ENCODE assay signal across 19 cellular contexts in the genomic region with DNA sequence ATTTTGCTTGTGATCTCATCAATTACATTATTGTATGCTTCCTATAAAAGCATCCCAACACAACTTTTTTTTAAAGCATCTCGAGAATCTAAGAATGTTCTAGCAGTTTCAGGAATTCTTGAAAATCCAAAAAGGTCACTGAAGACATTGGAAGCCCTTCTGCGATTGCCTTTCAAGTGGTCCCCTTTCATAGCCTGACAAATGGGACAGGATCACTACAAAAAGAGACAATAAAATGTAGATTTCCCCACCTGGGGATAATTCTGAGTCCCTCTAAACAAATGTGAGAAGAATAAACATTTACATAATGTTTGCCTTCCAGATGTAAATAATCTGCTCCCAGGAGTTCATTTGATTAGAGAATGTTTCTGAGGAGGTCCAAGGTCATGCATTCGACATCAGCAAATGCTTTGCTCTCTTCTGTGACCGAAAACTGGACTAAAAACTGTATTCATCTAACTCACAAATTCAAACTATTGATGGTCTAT.
DNase-seq lines count a peak whose midpoint lies in the region; ATAC-seq and TF ChIP-seq lines count a peak whose summit lies in the region.
"Had no signal": no experiment of that assay in that cellular context is flagged by ENCODE, and none has a peak within 500 bp of the region (broad histone marks: within the 10 kb centered on the region; RNA-seq: fewer than 3 reads in every experiment).

No MANE protein-coding gene starts in this region.

- ATAC-seq in GM23338 (peak; percentile 56; the same call in 2 of the 3 replicates), WTC11 (peak; percentile 50), GM21717 (IDR thresholded peaks at IDR 0.05; ENCODE audit: unreplicated experiment) (no peak)
- ATAC-seq: CD8-positive, alpha-beta T cell; HCT116 had no signal

- TF ChIP-seq CTCF in GM23338 (conservative IDR thresholded peaks at IDR 0.05; ENCODE audit: low read depth in 2 of 2) (no peak), WTC11 (IDR thresholded peaks at IDR 0.05) (no peak)

- POLR2A ChIA-PET in WTC11 (lab: Charles Lee), result no interaction called here

- H3K4me1 ChIP-seq in GM23338 (ENCODE audit: insufficient read depth) (peaks cover 32% of the 10 kb centered on the region), iPS-20b (ENCODE audit: insufficient read depth, low read length) (peaks cover 13% of the 10 kb centered on the region; the same call in 1 of the 2 replicates)
- H3K4me1 ChIP-seq: BLaER1, Caco-2 had no signal

- no peak overlapping the region for H3K27ac Mint-ChIP-seq in GM23338
- 0 out of 2 replicates have a peak overlapping the region, but pooled peaks have one; percentile 7 for H3K27ac Mint-ChIP-seq in WTC11
- H3K27ac Mint-ChIP-seq: B cell; CD4-positive, CD25-positive, alpha-beta regulatory T cell; CD8-positive, alpha-beta T cell had no signal

- no peak overlapping the region for H3K9ac ChIP-seq in iPS-20b (ENCODE audit: low read depth, low read length)
- H3K9ac ChIP-seq: BLaER1, GM23248 had no signal

- H3K27me3 ChIP-seq in GM23338 (ENCODE audit: insufficient read depth) (no peaks in the 10 kb centered on the region), iPS-20b (ENCODE audit: insufficient read depth, low read length) (no peaks in the 10 kb centered on the region)
- H3K27me3 ChIP-seq: BLaER1 had no signal

- H3K9me3 Mint-ChIP-seq in GM23338, result peaks cover 11% of the 10 kb centered on the region
- H3K9me3 Mint-ChIP-seq in WTC11, result peaks cover 8% of the 10 kb centered on the region

- H3K36me3 ChIP-seq in GM23338 (ENCODE audit: insufficient read depth) (no peaks in the 10 kb centered on the region), iPS-20b (ENCODE audit: insufficient read depth, low read depth, low read length) (no peaks in the 10 kb centered on the region)
- H3K36me3 ChIP-seq: BLaER1 had no signal

- no peaks in the 10 kb centered on the region for H3F3A ChIP-seq in GM23338 (replicated peaks; ENCODE audit: low read depth)

- no peaks in the 10 kb centered on the region for H4K20me1 ChIP-seq in GM23338 (replicated peaks; ENCODE audit: insufficient read depth)
- H4K20me1 ChIP-seq: BLaER1 had no signal

- no peak overlapping the region for H3K27ac ChIP-seq in GM23338 (ENCODE audit: low read depth)
- H3K27ac ChIP-seq in iPS-20b (ENCODE audit: low read length), result no peak overlapping the region
- H3K27ac ChIP-seq: 22Rv1, BLaER1, C4-2B, GM23248 had no signal

- CTCF ChIA-PET in WTC11 (lab: Charles Lee), result interaction anchor here (1.8 kb wide), 1 partner anchor 107 kb away, joined by 5 read pairs; no protein-coding TSS in a partner anchor

- no peaks in the 10 kb centered on the region for H3K9me3 ChIP-seq in iPS-20b (ENCODE audit: insufficient read depth, low read depth, low read length)
- H3K9me3 ChIP-seq: BLaER1, Caco-2 had no signal

- 0 out of 2 replicates have a peak overlapping the region, but pooled peaks have one; percentile 15 for H3K4me2 ChIP-seq in GM23338
- H3K4me2 ChIP-seq: BLaER1 had no signal

- no peak overlapping the region for H3K4me3 ChIP-seq in GM23338
- H3K4me3 ChIP-seq in iPS-20b (ENCODE audit: low read length), result peak overlapping the region; percentile 35; the same call in 1 of the 2 replicates
- H3K4me3 ChIP-seq: BLaER1, GM23248 had no signal

- H2AFZ ChIP-seq in GM23338, result no peak overlapping the region
- H2AFZ ChIP-seq: GM23248 had no signal

- H3K9me2 ChIP-seq in GM23338 (ENCODE audit: insufficient read depth), result no peaks in the 10 kb centered on the region

- no peak for DNase-seq in GM23338 (ENCODE audit: low spot score)
- peak; percentile 79 to 82 for DNase-seq in NCI-H526 (lab: John Stamatoyannopoulos, UW)
- DNase-seq in WTC11 (ENCODE audit: low spot score), result no peak
- no peak for DNase-seq in activated CD4-positive, alpha-beta T cell treated with anti-CD3 and anti-CD28 coated beads, Interleukin-2, amount 50 U/mL, for 1 hour
- DNase-seq in NCI-H2196 treated with DMSO at 0.1 percent for 48 hours (lab: John Stamatoyannopoulos, UW; ENCODE audit: unreplicated experiment), result no peak
- DNase-seq: Caco-2; CD4-positive, CD25-positive, alpha-beta regulatory T cell; CD8-positive, alpha-beta T cell; DMS153; DND-41; GM23248; H9 had no signal

- H3K4me3 Mint-ChIP-seq in GM23338 (no peak overlapping the region), WTC11 (peak overlapping the region; percentile 9; the same call in 1 of the 2 replicates)
- H3K4me3 Mint-ChIP-seq: B cell; CD4-positive, CD25-positive, alpha-beta regulatory T cell; CD8-positive, alpha-beta T cell; H9 had no signal

- H3K4me1 Mint-ChIP-seq in GM23338, result peaks cover 44% of the 10 kb centered on the region
- peaks cover 57% of the 10 kb centered on the region for H3K4me1 Mint-ChIP-seq in WTC11
- H3K4me1 Mint-ChIP-seq: B cell; CD4-positive, CD25-positive, alpha-beta regulatory T cell had no signal

- H3K27me3 Mint-ChIP-seq in GM23338 (ENCODE audit: insufficient read depth, low read depth, poor library complexity), result no peaks in the 10 kb centered on the region
- peaks cover 10% of the 10 kb centered on the region for H3K27me3 Mint-ChIP-seq in WTC11 (ENCODE audit: low read depth)

- H3K79me2 ChIP-seq in GM23338 (replicated peaks; ENCODE audit: insufficient read depth), result no peaks in the 10 kb centered on the region

- H3K36me3 Mint-ChIP-seq in GM23338 (ENCODE audit: low read depth) (peaks cover 14% of the 10 kb centered on the region; the same call in 2 of the 3 replicates), WTC11 (peaks cover 10% of the 10 kb centered on the region)
- H3K36me3 Mint-ChIP-seq: CD4-positive, CD25-positive, alpha-beta regulatory T cell; CD8-positive, alpha-beta T cell had no signal

TF ChIP-seq in GM23338, 12 proteins besides CTCF, POLR2A, EP300 and RAD21 (continues in another document):
- peak; percentile 64; the same call in 1 of the 2 replicates for TF ChIP-seq NANOG (IDR thresholded peaks at IDR 0.05; ENCODE audit: borderline replicate concordance)

TF ChIP-seq in WTC11, 78 proteins besides CTCF, POLR2A, EP300 and RAD21 (continues in another document):
- TF ChIP-seq NFATC4 (CRISPR knock-in tag; IDR thresholded peaks at IDR 0.05) (no peak), PRRX2 (CRISPR knock-in tag; IDR thresholded peaks at IDR 0.05) (no peak), ZNF138 (CRISPR knock-in tag; conservative IDR thresholded peaks at IDR 0.05) (no peak), ZNF232 (CRISPR knock-in tag; IDR thresholded peaks at IDR 0.05) (no peak), ZBTB43 (CRISPR knock-in tag; IDR thresholded peaks at IDR 0.05) (no peak), GABPB1 (CRISPR knock-in tag; IDR thresholded peaks at IDR 0.05) (no peak), SP1 (CRISPR knock-in tag; conservative IDR thresholded peaks at IDR 0.05) (no peak), RELA (CRISPR knock-in tag; IDR thresholded peaks at IDR 0.05; ENCODE audit: borderline replicate concordance) (no peak), ZNF281 (CRISPR knock-in tag; IDR thresholded peaks at IDR 0.05) (no peak), NR1H2 (CRISPR knock-in tag; IDR thresholded peaks at IDR 0.05) (no peak), NFYB (CRISPR knock-in tag; conservative IDR thresholded peaks at IDR 0.05; ENCODE audit: low read depth) (no peak), ZBTB21 (CRISPR knock-in tag; IDR thresholded peaks at IDR 0.05; ENCODE audit: borderline replicate concordance) (no peak), IRF2 (CRISPR knock-in tag; IDR thresholded peaks at IDR 0.05; ENCODE audit: borderline replicate concordance, low read depth) (no peak), ATF1 (CRISPR knock-in tag; IDR thresholded peaks at IDR 0.05) (no peak), ZNF671 (CRISPR knock-in tag; IDR thresholded peaks at IDR 0.05) (no peak), HMGA2 (CRISPR knock-in tag; IDR thresholded peaks at IDR 0.05) (no peak), MYBL2 (CRISPR knock-in tag; IDR thresholded peaks at IDR 0.05) (no peak)
- TF ChIP-seq, protein P1, sequence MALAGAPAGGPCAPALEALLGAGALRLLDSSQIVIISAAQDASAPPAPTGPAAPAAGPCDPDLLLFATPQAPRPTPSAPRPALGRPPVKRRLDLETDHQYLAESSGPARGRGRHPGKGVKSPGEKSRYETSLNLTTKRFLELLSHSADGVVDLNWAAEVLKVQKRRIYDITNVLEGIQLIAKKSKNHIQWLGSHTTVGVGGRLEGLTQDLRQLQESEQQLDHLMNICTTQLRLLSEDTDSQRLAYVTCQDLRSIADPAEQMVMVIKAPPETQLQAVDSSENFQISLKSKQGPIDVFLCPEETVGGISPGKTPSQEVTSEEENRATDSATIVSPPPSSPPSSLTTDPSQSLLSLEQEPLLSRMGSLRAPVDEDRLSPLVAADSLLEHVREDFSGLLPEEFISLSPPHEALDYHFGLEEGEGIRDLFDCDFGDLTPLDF (CRISPR knock-in tag; IDR thresholded peaks at IDR 0.05), result no peak

Comparison
In these comparisons a context has a peak if more than half of its experiments do, and no peak if none do; other contexts are left out.
1. DNase-seq: peak in NCI-H526 (2 of 2); none in GM23338 (single experiment), WTC11 (single experiment), activated CD4-positive, alpha-beta T cell treated with anti-CD3 and anti-CD28 coated beads, Interleukin-2, amount 50 U/mL, for 1 hour (single experiment) and NCI-H2196 treated with DMSO at 0.1 percent for 48 hours (single experiment).